In the genomic region with DNA sequence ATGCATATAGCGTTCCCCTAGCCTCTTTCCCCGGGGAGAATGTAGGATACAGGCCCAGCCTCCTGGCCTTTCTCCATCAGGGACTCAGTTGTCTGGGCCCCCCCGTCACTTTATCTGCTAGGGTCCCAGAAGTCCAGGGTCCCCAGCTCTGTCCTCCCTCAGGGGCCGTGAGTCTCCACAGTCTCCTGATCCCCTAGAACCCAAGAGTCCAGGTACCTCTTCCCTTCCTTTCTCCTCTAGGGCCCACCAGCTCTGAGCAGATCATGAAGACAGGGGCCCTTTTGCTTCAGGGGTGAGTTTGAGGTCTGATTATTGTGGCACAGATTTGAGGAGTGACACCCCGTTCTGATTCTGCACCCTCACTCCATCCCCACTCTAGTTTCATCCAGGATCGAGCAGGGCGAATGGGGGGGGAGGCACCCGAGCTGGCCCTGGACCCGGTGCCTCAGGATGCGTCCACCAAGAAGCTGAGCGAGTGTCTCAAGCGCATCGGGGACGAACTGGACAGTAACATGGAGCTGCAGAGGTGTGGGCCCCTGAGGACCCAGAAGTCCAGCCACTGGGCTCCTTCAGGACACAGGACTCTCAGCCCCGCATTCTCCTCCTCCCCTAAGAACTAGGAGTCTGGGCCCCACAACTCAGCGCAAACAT, we compare ENCODE assay signal across 8 cellular contexts. TPM values are rescaled to one million over a fixed set of nuclear protein-coding genes. Genes with fewer than 3 reads are reported as not detected.
DNase-seq lines count a peak whose midpoint lies in the region; ATAC-seq, FAIRE-seq and TF ChIP-seq lines count a peak whose summit lies in the region.

No MANE protein-coding gene starts in this region.

- FAIRE-seq in RCC 7860 (lab: Jason Lieb, UNC): no peak

- H3K27ac ChIP-seq in left lung (peak overlapping the region; percentile 85 to 86), thoracic aorta (peak overlapping the region; percentile 88)

- H3K9me3 ChIP-seq in adipocyte (ENCODE audit: control insufficient read depth, low read length) (no peaks in the 10 kb centered on the region), left lung (no peaks in the 10 kb centered on the region), thoracic aorta (no peaks in the 10 kb centered on the region)

- H3K9me3 Mint-ChIP-seq in activated CD4-positive, alpha-beta T cell treated with anti-CD3 and anti-CD28 coated beads for 36 hours (ENCODE audit: low read depth): no peaks in the 10 kb centered on the region

- POLR2A ChIA-PET in activated CD4-positive, alpha-beta T cell treated with anti-CD3 and anti-CD28 coated beads for 36 hours (lab: Charles Lee): interaction anchor here (1.9 kb wide), 2 partner anchors 9 to 23 kb away, joined by 7 to 12 read pairs; no protein-coding TSS in a partner anchor

- H3K9ac ChIP-seq in adipocyte (ENCODE audit: low read length): peak overlapping the region; percentile 100

- no peak for ATAC-seq in activated CD4-positive, alpha-beta T cell treated with anti-CD3 and anti-CD28 coated beads for 36 hours
- ATAC-seq in left lung: no peak
- no peak for ATAC-seq in thoracic aorta (ENCODE audit: insufficient number of reproducible peaks, low FRiP score, low read depth)
- no peak for ATAC-seq in HG02678 (IDR thresholded peaks at IDR 0.05; ENCODE audit: unreplicated experiment)

- CTCF ChIA-PET in activated CD4-positive, alpha-beta T cell treated with anti-CD3 and anti-CD28 coated beads for 36 hours (lab: Charles Lee): interaction anchor here (1.5 to 1.7 kb wide), 2 partner anchors 9 to 38 kb away, joined by 3 to 4 read pairs; a partner anchor contains a TSS

- TF ChIP-seq CTCF in left lung (IDR thresholded peaks at IDR 0.05): no peak
- TF ChIP-seq CTCF in thoracic aorta (IDR thresholded peaks at IDR 0.05): no peak

- H3K4me1 ChIP-seq in adipocyte (ENCODE audit: control insufficient read depth, insufficient read depth, low read length): peaks cover 17% of the 10 kb centered on the region
- H3K4me1 ChIP-seq in left lung: peaks cover 7 to 32% of the 10 kb centered on the region in 2 donors
- H3K4me1 ChIP-seq in thoracic aorta (ENCODE audit: control insufficient read depth in 1 of 2, low read depth in 2 of 2): peaks cover 11 to 20% of the 10 kb centered on the region in 2 donors

- H3K4me3 Mint-ChIP-seq in activated CD4-positive, alpha-beta T cell treated with anti-CD3 and anti-CD28 coated beads for 36 hours: peak overlapping the region; percentile 74

- H3K36me3 Mint-ChIP-seq in activated CD4-positive, alpha-beta T cell treated with anti-CD3 and anti-CD28 coated beads for 36 hours (ENCODE audit: low read depth): peaks cover 32% of the 10 kb centered on the region

- no peak for DNase-seq in activated CD4-positive, alpha-beta T cell treated with anti-CD3 and anti-CD28 coated beads for 36 hours
- no peak for DNase-seq in activated CD4-positive, alpha-beta T cell treated with anti-CD3 and anti-CD28 coated beads, Interleukin-2, amount 50 U/mL, for 1 hour
- DNase-seq in adipocyte (ENCODE audit: low read depth) (no peak), left lung (no peak), thoracic aorta (ENCODE audit: low spot score) (no peak), RCC 7860 (ENCODE audit: low spot score) (no peak), retina (no peak)

- H3K4me3 ChIP-seq in adipocyte (ENCODE audit: low read length) (peak overlapping the region; percentile 98), left lung (peak overlapping the region; percentile 99), thoracic aorta (peak overlapping the region; percentile 86)

- intact Hi-C loops in activated CD4-positive, alpha-beta T cell treated with anti-CD3 and anti-CD28 coated beads for 36 hours (cut with DNase I, micrococcal nuclease): no loop called here
- intact Hi-C loops in left lung (cut with DNase I): no loop called here

- peaks cover 28% of the 10 kb centered on the region for H3K4me1 Mint-ChIP-seq in activated CD4-positive, alpha-beta T cell treated with anti-CD3 and anti-CD28 coated beads for 36 hours

- peak overlapping the region; percentile 73 for H3K27ac Mint-ChIP-seq in activated CD4-positive, alpha-beta T cell treated with anti-CD3 and anti-CD28 coated beads for 36 hours

- peaks cover 5% of the 10 kb centered on the region for H3K36me3 ChIP-seq in adipocyte (ENCODE audit: control insufficient read depth, insufficient read depth, low read length, severe bottlenecking)
- peaks cover 0 to 10% of the 10 kb centered on the region in 2 donors for H3K36me3 ChIP-seq in left lung
- peaks cover 4% of the 10 kb centered on the region for H3K36me3 ChIP-seq in thoracic aorta

- H3K27me3 Mint-ChIP-seq in activated CD4-positive, alpha-beta T cell treated with anti-CD3 and anti-CD28 coated beads for 36 hours: no peaks in the 10 kb centered on the region

- H3K27me3 ChIP-seq in adipocyte (replicated peaks; ENCODE audit: control insufficient read depth, insufficient read depth, low read length) (no peaks in the 10 kb centered on the region), left lung (no peaks in the 10 kb centered on the region), thoracic aorta (replicated peaks; ENCODE audit: insufficient read depth) (no peaks in the 10 kb centered on the region)

RNA-seq across cellular contexts. Expression of a gene that starts 0.8 kb away (rescaled TPM):
- total RNA-seq in activated CD4-positive, alpha-beta T cell treated with anti-CD3 and anti-CD28 coated beads for 36 hours: 100 to 1,000 TPM; 128 to 143 TPM
- total RNA-seq in left lung: 100 to 1,000 TPM; 130 to 141 TPM
- 100 to 1,000 TPM in 1 of 2 donors, 10 to 100 TPM in 1; 53.1 to 104 TPM for total RNA-seq in thoracic aorta

RNA-seq across cellular contexts. Expression of a gene that starts 9.7 kb away (rescaled TPM):
- total RNA-seq in activated CD4-positive, alpha-beta T cell treated with anti-CD3 and anti-CD28 coated beads for 36 hours: 1,000 to 10,000 TPM in 1 of 2 experiments, 100 to 1,000 TPM in 1; 809 to 1,111 TPM
- total RNA-seq in left lung: 1,000 to 10,000 TPM; 8,739 to 9,329 TPM
- 1,000 to 10,000 TPM; 3,403 to 7,108 TPM for total RNA-seq in thoracic aorta

RNA-seq across cellular contexts. Expression of a gene that starts 21.9 kb away (rescaled TPM):
- 1 to 10 TPM; 1.4 to 2.4 TPM for total RNA-seq in activated CD4-positive, alpha-beta T cell treated with anti-CD3 and anti-CD28 coated beads for 36 hours
- 1 to 10 TPM; 3.3 to 4.1 TPM for total RNA-seq in left lung
- 1 to 10 TPM in 1 of 2 donors, not detected in 1; 3.7 TPM for total RNA-seq in thoracic aorta

RNA-seq across cellular contexts. Expression of a gene that starts 37.7 kb away (rescaled TPM):
- 100 to 1,000 TPM in 1 of 2 experiments, 10 to 100 TPM in 1; 80.2 to 102 TPM for total RNA-seq in activated CD4-positive, alpha-beta T cell treated with anti-CD3 and anti-CD28 coated beads for 36 hours
- total RNA-seq in left lung (10 to 100 TPM; 42.5 to 49.0 TPM), thoracic aorta (10 to 100 TPM; 30.1 to 44.4 TPM)

RNA-seq across cellular contexts. Expression of a gene that starts 38.3 kb away (rescaled TPM):
- 100 to 1,000 TPM; 155 to 178 TPM for total RNA-seq in activated CD4-positive, alpha-beta T cell treated with anti-CD3 and anti-CD28 coated beads for 36 hours
- 10 to 100 TPM; 46.6 to 66.6 TPM for total RNA-seq in left lung
- total RNA-seq in thoracic aorta: 10 to 100 TPM; 51.6 to 52.3 TPM
